In the genomic region with DNA sequence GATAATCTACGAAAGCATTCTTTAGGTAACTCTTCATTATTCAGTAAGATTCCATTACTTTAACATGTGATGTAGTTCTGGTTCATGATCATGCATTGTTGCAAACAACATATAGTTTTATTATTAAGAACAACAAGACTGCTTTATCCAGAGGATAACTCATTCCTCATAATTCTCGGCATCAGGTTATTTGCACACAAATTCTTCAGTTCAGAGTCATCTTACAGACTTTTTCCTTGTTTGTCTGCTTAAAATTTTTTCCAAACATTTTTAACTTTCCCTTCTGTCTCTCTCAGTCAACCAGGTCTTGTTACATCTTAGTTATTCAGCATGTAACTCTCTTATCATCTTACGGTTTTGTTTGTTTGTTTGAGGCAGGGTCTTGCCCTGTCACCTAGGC, we compare ENCODE assay signal across 28 cellular contexts.
"Had no signal": no experiment of that assay in that cellular context is flagged by ENCODE, and none has a peak within 500 bp of the region (broad histone marks: within the 10 kb centered on the region; RNA-seq: fewer than 3 reads in every experiment).

No MANE protein-coding gene starts in this region.

- H3K27ac ChIP-seq: breast epithelium, coronary artery, pancreas, prostate gland, suprapubic skin, tibial artery, VCaP had no signal

- H3K27me3 Mint-ChIP-seq: central memory CD8-positive, alpha-beta T cell; effector memory CD8-positive, alpha-beta T cell; naive thymus-derived CD4-positive, alpha-beta T cell; stimulated activated naive B cell treated with anti-CD40 and anti-IgM and Interleukin-4, amounts not matched to agents 10 μg/mL and 1 μg/mL and 100 μg/mL, for 72 hours had no signal

- H3K36me3 Mint-ChIP-seq: mesothelial cell of epicardium; naive thymus-derived CD4-positive, alpha-beta T cell had no signal

- DNase-seq: activated CD4-positive, alpha-beta T cell treated with anti-CD3 and anti-CD28 coated beads for 4 hours; activated CD4-positive, alpha-beta T cell treated with anti-CD3 and anti-CD28 coated beads, Interleukin-2, amount 50 U/mL, for 4 hours; activated CD8-positive, alpha-beta memory T cell treated with anti-CD3 and anti-CD28 coated beads for 24 hours; activated effector memory CD4-positive, alpha-beta T cell treated with anti-CD3 and anti-CD28 coated beads, Interleukin-2, amount 50 U/mL, for 16 hours; activated naive CD4-positive, alpha-beta T cell treated with anti-CD3 and anti-CD28 coated beads, Interleukin-2, amount 50 U/mL, for 16 hours; activated T-cell treated with anti-CD3 and anti-CD28 coated beads, Interleukin-2, amount 50 U/mL, for 1 hour; amygdala; effector memory CD8-positive, alpha-beta T cell; head of caudate nucleus; hippocampal formation; naive thymus-derived CD4-positive, alpha-beta T cell; pancreas; retina; small intestine; stimulated activated CD4-positive, alpha-beta T cell treated with anti-CD3 and anti-CD28 coated beads, Interleukin-2, amount 100 ng/mL, for 24 hours; stimulated activated naive B cell treated with anti-CD40 and anti-IgM and Interleukin-4, amounts not matched to agents 10 μg/mL and 1 μg/mL and 100 μg/mL, for 72 hours; T-helper 9 cell; tibial artery had no signal

- H3K4me1 ChIP-seq: breast epithelium, pancreas, prostate gland, suprapubic skin had no signal

- H3K27ac Mint-ChIP-seq: activated T-helper 1 cell treated with anti-CD3 and anti-CD28 coated beads, Interleukin-12 subunit alpha, Interleukin-12 subunit beta, Interleukin-2, Interleukin-4 antibody, amounts not matched to agents 30 ng/mL and 10 ng/mL and 1 ng/mL, durations not matched to agents 14 hours and 24 hours and 36 hours; effector memory CD8-positive, alpha-beta T cell; naive thymus-derived CD4-positive, alpha-beta T cell; stimulated activated naive B cell treated with anti-CD40 and anti-IgM and Interleukin-4, amounts not matched to agents 10 μg/mL and 1 μg/mL and 100 μg/mL, for 72 hours; T-helper 1 cell treated with Interleukin-12 subunit alpha and Interleukin-12 subunit beta and Interleukin-4 antibody, amounts not matched to agents 30 μg/mL and 1 μg/mL, for 36 hours had no signal

- H3K27me3 ChIP-seq: breast epithelium, pancreas, suprapubic skin, tibial artery had no signal

- H3K9me3 ChIP-seq: breast epithelium, pancreas, prostate gland, suprapubic skin, tibial artery had no signal

- H3K36me3 ChIP-seq: breast epithelium, pancreas, prostate gland, suprapubic skin, tibial artery had no signal

- H3K4me3 ChIP-seq: breast epithelium, coronary artery, pancreas, prostate gland, suprapubic skin, tibial artery had no signal

- H3K4me1 Mint-ChIP-seq: central memory CD8-positive, alpha-beta T cell; naive thymus-derived CD4-positive, alpha-beta T cell; stimulated activated naive B cell treated with anti-CD40 and anti-IgM and Interleukin-4, amounts not matched to agents 10 μg/mL and 1 μg/mL and 100 μg/mL, for 72 hours had no signal

- H3K9me3 Mint-ChIP-seq: activated T-helper 1 cell treated with anti-CD3 and anti-CD28 coated beads, Interleukin-12 subunit alpha, Interleukin-12 subunit beta, Interleukin-2, Interleukin-4 antibody, amounts not matched to agents 30 ng/mL and 10 ng/mL and 1 ng/mL, durations not matched to agents 14 hours and 24 hours and 36 hours; T-helper 1 cell treated with Interleukin-12 subunit alpha and Interleukin-12 subunit beta and Interleukin-4 antibody, amounts not matched to agents 30 μg/mL and 1 μg/mL, for 36 hours had no signal

- ATAC-seq: effector memory CD8-positive, alpha-beta T cell; naive thymus-derived CD4-positive, alpha-beta T cell; pancreas; sciatic nerve; stimulated activated naive B cell treated with anti-CD40 and anti-IgM and Interleukin-4, amounts not matched to agents 10 μg/mL and 1 μg/mL and 100 μg/mL, for 72 hours had no signal

- H3K4me3 Mint-ChIP-seq: activated T-helper 1 cell treated with anti-CD3 and anti-CD28 coated beads, Interleukin-12 subunit alpha, Interleukin-12 subunit beta, Interleukin-2, Interleukin-4 antibody, amounts not matched to agents 30 ng/mL and 10 ng/mL and 1 ng/mL, durations not matched to agents 14 hours and 24 hours and 36 hours; central memory CD8-positive, alpha-beta T cell; effector memory CD8-positive, alpha-beta T cell; mesothelial cell of epicardium; naive thymus-derived CD4-positive, alpha-beta T cell; stimulated activated naive B cell treated with anti-CD40 and anti-IgM and Interleukin-4, amounts not matched to agents 10 μg/mL and 1 μg/mL and 100 μg/mL, for 72 hours; T-helper 1 cell treated with Interleukin-12 subunit alpha and Interleukin-12 subunit beta and Interleukin-4 antibody, amounts not matched to agents 30 μg/mL and 1 μg/mL, for 36 hours had no signal
